Comparison of ENCODE assay signal across 8 cellular contexts in genomic region chr1:52927219-52928082, GRCh38. TPM values are rescaled to one million over a fixed set of nuclear protein-coding genes. Genes with fewer than 3 reads are reported as not detected.
DNase-seq lines count a peak whose midpoint lies in the region; ATAC-seq and TF ChIP-seq lines count a peak whose summit lies in the region.

Gene SCP2, plus strand, starts transcription at chr1:52927276. Its CDS starts 121 bp downstream, at chr1:52927397.

- H3K4me3 ChIP-seq in BJ (ENCODE audit: low read depth, low read length) (peak within 1 kb of the TSS; percentile 55), trophoblast cell (ENCODE audit: low read depth, low read length) (peak within 1 kb of the TSS; percentile 76), thyroid gland (replicated peaks in 1 of 3) (peak within 1 kb of the TSS; percentile 24 to 65 (median 53))
- H3K4me3 ChIP-seq in Jurkat, Clone E6-1 (ENCODE audit: low read length): peak within 1 kb of the TSS; percentile 68

- no peaks in the 10 kb centered on the region for H3K9me3 Mint-ChIP-seq in activated naive CD8-positive, alpha-beta T cell treated with anti-CD3 and anti-CD28 coated beads, Interleukin-2, amount 10 ng/mL, durations not matched to agents 7 days and 5 days

- peak within 1 kb of the TSS; percentile 28 for H3K9ac ChIP-seq in trophoblast cell (ENCODE audit: low read length)

- WGBS in trophoblast cell (ENCODE audit: extremely low coverage, insufficient coverage, insufficient read length): no CpG with 5 or more reads among the region's 68 CpGs
- WGBS in thyroid gland, 2 donors: 2 to 3% methylated on average over 29 to 46 of the region's 68 CpGs

- H3K36me3 ChIP-seq in BJ (ENCODE audit: control insufficient read depth, insufficient read depth, low read length): no peaks in the 10 kb centered on the region
- no peaks in the 10 kb centered on the region for H3K36me3 ChIP-seq in trophoblast cell (ENCODE audit: control insufficient read depth in 1 of 2, insufficient read depth in 2 of 2, low read length in 2 of 2)
- no peaks in the 10 kb centered on the region for H3K36me3 ChIP-seq in thyroid gland

- ATAC-seq in GM19372 (IDR thresholded peaks at IDR 0.05; ENCODE audit: low read depth, unreplicated experiment) (peak; percentile 79), Right ventricle myocardium superior (ENCODE audit: poor library complexity) (peak; percentile 95)
- ATAC-seq in activated naive CD8-positive, alpha-beta T cell treated with anti-CD3 and anti-CD28 coated beads, Interleukin-2, amount 10 ng/mL, durations not matched to agents 7 days and 5 days (ENCODE audit: low read depth): peak; percentile 93

- peak within 1 kb of the TSS; percentile 71 for H3K27ac Mint-ChIP-seq in activated naive CD8-positive, alpha-beta T cell treated with anti-CD3 and anti-CD28 coated beads, Interleukin-2, amount 10 ng/mL, durations not matched to agents 7 days and 5 days

- CTCF ChIA-PET in BJ (lab: Yijun Ruan, JAX): interaction anchor here (1.0 to 1.3 kb wide), 3 partner anchors 20 to 259 kb away, joined by 3 to 8 read pairs (median 3); no protein-coding TSS in a partner anchor

- H2AFZ ChIP-seq in trophoblast cell (ENCODE audit: insufficient read depth, low read length, poor library complexity): peak within 1 kb of the TSS; percentile 72

- DNase-seq in BJ (ENCODE audit: low read depth): no peak
- peak; percentile 43 for DNase-seq in Jurkat, Clone E6-1 (ENCODE audit: low read depth, low spot score)
- DNase-seq in SKM-1 (lab: John Stamatoyannopoulos, UW; ENCODE audit: unreplicated experiment): peak; percentile 18
- peak; percentile 80 for DNase-seq in activated naive CD8-positive, alpha-beta T cell treated with anti-CD3 and anti-CD28 coated beads, Interleukin-2, amount 10 ng/mL, durations not matched to agents 7 days and 5 days
- peak; percentile 91 for DNase-seq in Right ventricle myocardium superior
- DNase-seq in trophoblast cell: peak; percentile 69 to 83
- peak; percentile 75 to 82 for DNase-seq in thyroid gland

- TF ChIP-seq CTCF in BJ (IDR thresholded peaks at IDR 0.05; ENCODE audit: insufficient read depth, low read depth, low read length) (no peak), thyroid gland (IDR thresholded peaks at IDR 0.05) (no peak)

- peak in 1 of 2 donors; percentile 74 for TF ChIP-seq POLR2A in thyroid gland (IDR thresholded peaks at IDR 0.05)

- peak within 1 kb of the TSS; percentile 61 for H4K12ac ChIP-seq in trophoblast cell (ENCODE audit: low read depth, low read length)

- H3K27ac ChIP-seq in trophoblast cell (ENCODE audit: low read depth, low read length) (no peak within 1 kb of the TSS), thyroid gland (peak within 1 kb of the TSS in 2 of 3 donors; percentile 54 to 69)

- H3K4me3 Mint-ChIP-seq in activated naive CD8-positive, alpha-beta T cell treated with anti-CD3 and anti-CD28 coated beads, Interleukin-2, amount 10 ng/mL, durations not matched to agents 7 days and 5 days: peak within 1 kb of the TSS; percentile 83

- peak within 1 kb of the TSS; percentile 57 for H3K14ac ChIP-seq in trophoblast cell (ENCODE audit: low read length)

- H3K4me2 ChIP-seq in trophoblast cell (ENCODE audit: low read length): peak within 1 kb of the TSS; percentile 95

- H3K4ac ChIP-seq in trophoblast cell (ENCODE audit: low read depth, low read length): no peak within 1 kb of the TSS

- peaks cover 2% of the 10 kb centered on the region for H3K79me2 ChIP-seq in trophoblast cell (ENCODE audit: control insufficient read depth, insufficient read depth, low read length, poor library complexity)

- H3K27me3 ChIP-seq in BJ (ENCODE audit: control insufficient read depth, insufficient read depth, low read length): no peaks in the 10 kb centered on the region
- no peaks in the 10 kb centered on the region for H3K27me3 ChIP-seq in trophoblast cell (ENCODE audit: insufficient read depth, low read length)
- no peaks in the 10 kb centered on the region for H3K27me3 ChIP-seq in thyroid gland

- H3K18ac ChIP-seq in trophoblast cell (ENCODE audit: low read length): peak within 1 kb of the TSS; percentile 44

- intact Hi-C loops in Right ventricle myocardium superior (cut with DNase I) (loop anchor here (10.0 kb wide), 1 partner anchor 223 kb away; no protein-coding TSS in a partner anchor), thyroid gland (cut with DNase I) (loop anchor here (10.0 kb wide), 1 partner anchor 257 kb away; no protein-coding TSS in a partner anchor)

- H3K4me1 Mint-ChIP-seq in activated naive CD8-positive, alpha-beta T cell treated with anti-CD3 and anti-CD28 coated beads, Interleukin-2, amount 10 ng/mL, durations not matched to agents 7 days and 5 days: peaks cover 12% of the 10 kb centered on the region

- H4K8ac ChIP-seq in trophoblast cell (ENCODE audit: low read depth, low read length): peak within 1 kb of the TSS; percentile 64

- H4K91ac ChIP-seq in trophoblast cell (ENCODE audit: low read depth, low read length): peak within 1 kb of the TSS; percentile 40

- H3K79me1 ChIP-seq in trophoblast cell (ENCODE audit: low read length): peaks cover 6% of the 10 kb centered on the region

- H2BK120ac ChIP-seq in trophoblast cell (ENCODE audit: insufficient read depth, low read length, poor library complexity): peak within 1 kb of the TSS; percentile 44

- H2AK5ac ChIP-seq in trophoblast cell (ENCODE audit: low read length): no peak within 1 kb of the TSS

- H3K36me3 Mint-ChIP-seq in activated naive CD8-positive, alpha-beta T cell treated with anti-CD3 and anti-CD28 coated beads, Interleukin-2, amount 10 ng/mL, durations not matched to agents 7 days and 5 days: no peaks in the 10 kb centered on the region

- H2BK5ac ChIP-seq in trophoblast cell (ENCODE audit: low read depth, low read length, poor library complexity): no peak within 1 kb of the TSS

- peaks cover 5% of the 10 kb centered on the region for H3K27me3 Mint-ChIP-seq in activated naive CD8-positive, alpha-beta T cell treated with anti-CD3 and anti-CD28 coated beads, Interleukin-2, amount 10 ng/mL, durations not matched to agents 7 days and 5 days

- H2BK12ac ChIP-seq in trophoblast cell (ENCODE audit: low read length): no peak within 1 kb of the TSS

- POLR2A ChIA-PET in BJ (lab: Charles Lee): interaction anchor here (0.6 kb wide), 2 partner anchors 90 to 157 kb away, joined by 4 to 12 read pairs; no protein-coding TSS in a partner anchor
- POLR2A ChIA-PET in activated naive CD8-positive, alpha-beta T cell treated with anti-CD3 and anti-CD28 coated beads, Interleukin-2, amount 10 ng/mL, durations not matched to agents 7 days and 5 days (lab: Charles Lee): no interaction called here

- H3K23ac ChIP-seq in trophoblast cell (ENCODE audit: low read length): no peak within 1 kb of the TSS

- peaks cover 2 to 7% of the 10 kb centered on the region in 2 experiments for H3K4me1 ChIP-seq in trophoblast cell (ENCODE audit: control insufficient read depth in 1 of 2, insufficient read depth in 2 of 2, low read length in 2 of 2)
- H3K4me1 ChIP-seq in thyroid gland: peaks cover 11 to 24% of the 10 kb centered on the region in 2 donors

- H3K9me3 ChIP-seq in trophoblast cell (ENCODE audit: insufficient read depth, low read depth, low read length): no peaks in the 10 kb centered on the region
- no peaks in the 10 kb centered on the region for H3K9me3 ChIP-seq in thyroid gland

RNA-seq across cellular contexts. Expression of gene SCP2, which starts in this region (rescaled TPM):
- polyA plus RNA-seq in BJ (2011; rRNA removed): 50.0 and 122 TPM in 2 replicates
- polyA minus RNA-seq in BJ (2011; rRNA and poly(A)+ RNA removed): 29.9 and 38.1 TPM in 2 replicates
- polyA plus RNA-seq in Jurkat, Clone E6-1 (2012; ENCODE audit: insufficient read depth, insufficient read length): 126 TPM
- total RNA-seq in activated naive CD8-positive, alpha-beta T cell treated with anti-CD3 and anti-CD28 coated beads, Interleukin-2, amount 10 ng/mL, durations not matched to agents 7 days and 5 days: 10 to 100 TPM; 81.0 to 81.6 TPM
- total RNA-seq in Right ventricle myocardium superior: 155 TPM
- polyA plus RNA-seq in trophoblast cell (2013): 40.0 and 40.1 TPM in 2 replicates
- total RNA-seq in thyroid gland: 100 to 1,000 TPM; 114 to 181 (median 164) TPM
